7 cellular contexts compared by ENCODE assay signal in the genomic region with DNA sequence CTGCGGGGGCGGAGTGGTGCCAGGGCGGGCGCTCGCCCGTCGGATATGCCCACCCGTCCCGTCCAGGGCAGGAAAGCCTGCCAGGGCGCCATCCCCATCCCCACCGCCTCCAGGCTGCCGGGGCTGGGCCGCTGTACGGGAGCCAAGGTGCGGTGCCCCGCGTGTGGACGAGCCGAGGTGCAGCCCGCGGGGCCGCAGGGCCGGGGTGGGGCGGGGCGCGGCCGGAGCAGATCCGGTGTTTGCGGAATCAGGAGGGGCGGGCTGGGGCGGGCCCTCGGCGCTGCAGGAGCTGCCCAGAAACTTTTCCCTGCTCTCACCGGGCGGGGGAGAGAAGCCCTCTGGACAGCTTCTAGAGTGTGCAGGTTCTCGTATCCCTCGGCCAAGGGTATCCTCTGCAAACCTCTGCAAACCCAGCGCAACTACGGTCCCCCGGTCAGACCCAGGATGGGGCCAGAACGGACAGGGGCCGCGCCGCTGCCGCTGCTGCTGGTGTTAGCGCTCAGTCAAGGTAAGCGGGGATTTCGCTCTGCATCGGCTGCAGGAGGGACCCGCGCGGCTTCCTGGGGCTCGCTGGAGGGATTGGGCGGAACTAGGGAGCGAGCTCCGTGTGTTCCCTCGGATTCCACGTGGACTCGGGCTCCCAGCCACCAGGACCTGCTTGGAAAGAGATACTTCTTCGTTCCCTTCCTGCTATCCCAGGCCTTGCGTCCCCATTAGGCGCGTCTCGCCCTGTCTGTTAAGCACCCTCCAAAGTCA. TPM values are rescaled to one million over a fixed set of nuclear protein-coding genes. Genes with fewer than 3 reads are reported as not detected.
DNase-seq lines count a peak whose midpoint lies in the region; ATAC-seq and TF ChIP-seq lines count a peak whose summit lies in the region.

TSS of gene ITGA2 (plus strand) at position 328 of the 756 bp plus-strand sequence. CDS start at position 445, 117 bp downstream.

- 1% methylated on average over 49 of the region's 64 CpGs for WGBS in hepatocyte (ENCODE audit: low lambda C conversion rate, missing lambda C conversion rate)

- peaks cover 14% of the 10 kb centered on the region for H3K79me2 ChIP-seq in hepatocyte

- H3K4me3 ChIP-seq in ascending aorta = peak within 1 kb of the TSS; percentile 78 to 92
- peak within 1 kb of the TSS; percentile 89 for H3K4me3 ChIP-seq in hepatocyte

- in situ Hi-C loops in GM13976 (cut with MboI; ENCODE audit: low sequenced_read_pairs, unreplicated experiment) = no loop called here

- TF ChIP-seq CTCF in GM13976 (IDR thresholded peaks at IDR 0.05; ENCODE audit: borderline replicate concordance, control extremely low read depth, extremely low read depth, insufficient read depth, missing control alignments) = no peak
- TF ChIP-seq CTCF in ascending aorta (IDR thresholded peaks at IDR 0.05) = no peak
- TF ChIP-seq CTCF in hepatocyte (IDR thresholded peaks at IDR 0.05; ENCODE audit: poor library complexity) = no peak

- H3K36me3 ChIP-seq in ascending aorta (no peaks in the 10 kb centered on the region), hepatocyte (replicated peaks; ENCODE audit: insufficient read depth, low read depth) (no peaks in the 10 kb centered on the region)

- H3K27me3 ChIP-seq in ascending aorta (no peaks in the 10 kb centered on the region), hepatocyte (no peaks in the 10 kb centered on the region)

- H3K4me1 ChIP-seq in ascending aorta (peaks cover 3% of the 10 kb centered on the region in 2 donors), hepatocyte (ENCODE audit: insufficient read depth) (no peaks in the 10 kb centered on the region)

- H3K9me3 ChIP-seq in ascending aorta (no peaks in the 10 kb centered on the region), hepatocyte (ENCODE audit: low read depth) (no peaks in the 10 kb centered on the region)

- H3K4me2 ChIP-seq in hepatocyte = peak within 1 kb of the TSS; percentile 85

- H4K20me1 ChIP-seq in hepatocyte (ENCODE audit: insufficient read depth, poor library complexity, severe bottlenecking) = no peaks in the 10 kb centered on the region

- peak; percentile 62 for DNase-seq in GM13976 (ENCODE audit: low spot score)
- peak; percentile 72 for DNase-seq in RKO (ENCODE audit: low spot score)
- DNase-seq in ascending aorta (ENCODE audit: low spot score in 2 of 2) = peak in 1 of 2 donors; percentile 65
- DNase-seq in hepatocyte (ENCODE audit: low spot score) = peak; percentile 78
- peak; percentile 43 for DNase-seq in renal cortical epithelial cell (ENCODE audit: low read depth)
- no peak for DNase-seq in erythroblast (lab: John Stamatoyannopoulos, UW)

- H3K9me2 ChIP-seq in hepatocyte (replicated peaks; ENCODE audit: insufficient read depth) = no peaks in the 10 kb centered on the region

- intact Hi-C loops in ascending aorta (cut with DNase I) = no loop called here

- H3K27ac ChIP-seq in ascending aorta = peak within 1 kb of the TSS in 1 of 2 donors; percentile 44
- H3K27ac ChIP-seq in hepatocyte = peak within 1 kb of the TSS; percentile 73

- ATAC-seq in HG02938 (IDR thresholded peaks at IDR 0.05; ENCODE audit: unreplicated experiment) = peak; percentile 53

- H2AFZ ChIP-seq in hepatocyte = peak within 1 kb of the TSS; percentile 85

- no peak for TF ChIP-seq POLR2A in erythroblast (IDR thresholded peaks at IDR 0.05; ENCODE audit: low read length)

RNA-seq across cellular contexts. Expression of gene ITGA2, which starts in this region (rescaled TPM):
- total RNA-seq in ascending aorta (3.2 TPM), hepatocyte (10.2 and 10.8 TPM in 2 replicates), renal cortical epithelial cell (21.3 and 54.2 TPM in 2 replicates)
- polyA plus RNA-seq in hepatocyte = 1.5 and 2.5 TPM in 2 replicates

Comparison
In these comparisons a context has a peak if more than half of its experiments do, and no peak if none do; other contexts are left out.
1. DNase-seq: peak in GM13976 (single experiment), RKO (single experiment), hepatocyte (single experiment) and renal cortical epithelial cell (single experiment); none in erythroblast (0 of 2).